ENCODE assay signal across 8 cellular contexts in the genomic region with DNA sequence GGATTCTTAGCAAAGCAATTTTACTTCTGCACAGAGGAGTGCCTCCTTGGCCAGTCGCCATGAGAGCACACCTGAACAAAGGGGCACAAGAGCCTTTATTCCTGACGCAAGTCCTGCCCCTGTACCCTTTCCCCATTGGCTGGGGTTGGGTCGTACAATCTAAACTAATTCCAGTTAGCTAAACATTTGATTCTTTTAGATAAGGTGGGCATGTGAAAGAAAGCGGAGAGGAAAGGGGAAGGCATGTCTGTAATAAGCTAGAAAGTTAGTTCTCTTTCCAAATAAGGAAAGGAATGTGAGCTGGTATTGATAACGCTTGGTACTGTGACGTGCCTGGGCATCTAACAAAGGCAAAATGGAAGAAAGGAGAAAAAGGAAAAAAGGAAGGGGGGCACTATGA. TPM values are rescaled to one million over a fixed set of nuclear protein-coding genes. Genes with fewer than 3 reads are reported as not detected.
DNase-seq lines count a peak whose midpoint lies in the region; ATAC-seq, FAIRE-seq and TF ChIP-seq lines count a peak whose summit lies in the region.
"Not testable (repeated sequence)": the region's sequence is repeated elsewhere in the genome, so short reads cannot be mapped to it uniquely, and the experiment has no call there.

No MANE protein-coding gene starts in this region.

- H3K4me1 Mint-ChIP-seq in Calu3 (ENCODE audit: low read depth, unreplicated experiment); activated T-helper 17 cell treated with anti-CD3 and anti-CD28 coated beads, Interleukin-2, amount 50 U/mL, for 72 hours; mesothelial cell of epicardium; stimulated activated effector memory CD8-positive, alpha-beta T cell treated with anti-CD3 and anti-CD28 coated beads, Interleukin-12 subunit alpha, Interleukin-12 subunit beta, amount 100 ng/mL, for 72 hours: not testable (repeated sequence)

- H4K8ac ChIP-seq in H1 (ENCODE audit: extremely low read depth, insufficient read depth, low read length) = not testable (repeated sequence)
- H4K8ac ChIP-seq in trophoblast cell (ENCODE audit: low read depth, low read length) = peak overlapping the region; percentile 38

- H4K5ac ChIP-seq in H1 (ENCODE audit: insufficient read length, low read depth, low read length) = not testable (repeated sequence)

- H3K4me3 Mint-ChIP-seq in Calu3 (ENCODE audit: low read depth, unreplicated experiment); activated T-helper 17 cell treated with anti-CD3 and anti-CD28 coated beads, Interleukin-2, amount 50 U/mL, for 72 hours; mesothelial cell of epicardium; stimulated activated effector memory CD8-positive, alpha-beta T cell treated with anti-CD3 and anti-CD28 coated beads, Interleukin-12 subunit alpha, Interleukin-12 subunit beta, amount 100 ng/mL, for 72 hours: not testable (repeated sequence)

- H3K27ac Mint-ChIP-seq in Calu3 (ENCODE audit: unreplicated experiment) = peak overlapping the region; percentile 65
- peak overlapping the region; percentile 67 for H3K27ac Mint-ChIP-seq in activated T-helper 17 cell treated with anti-CD3 and anti-CD28 coated beads, Interleukin-2, amount 50 U/mL, for 72 hours
- H3K27ac Mint-ChIP-seq in mesothelial cell of epicardium = peak overlapping the region; percentile 96
- H3K27ac Mint-ChIP-seq in stimulated activated effector memory CD8-positive, alpha-beta T cell treated with anti-CD3 and anti-CD28 coated beads, Interleukin-12 subunit alpha, Interleukin-12 subunit beta, amount 100 ng/mL, for 72 hours = peak overlapping the region; percentile 43

- not testable (repeated sequence) for H3K4me1 ChIP-seq in HUES48 (ENCODE audit: control insufficient read depth, insufficient read depth, low read length); H1 (replicated peaks in 1 of 4; ENCODE audit: control insufficient read depth in 3 of 4, insufficient read depth in 4 of 4, low read length in 3 of 4); cardiac muscle cell (ENCODE audit: low read depth); trophoblast cell (ENCODE audit: control insufficient read depth in 1 of 2, insufficient read depth in 2 of 2, low read length in 2 of 2)

- not testable (repeated sequence) for TF ChIP-seq RAD21 in H1 (IDR thresholded peaks at IDR 0.05 in 1 of 2, conservative IDR thresholded peaks at IDR 0.05 in 1 of 2; ENCODE audit: low read depth in 2 of 2, low read length in 2 of 2)

- not testable (repeated sequence) for H3K9me3 Mint-ChIP-seq in Calu3 (ENCODE audit: low read depth, unreplicated experiment); activated T-helper 17 cell treated with anti-CD3 and anti-CD28 coated beads, Interleukin-2, amount 50 U/mL, for 72 hours; mesothelial cell of epicardium; stimulated activated effector memory CD8-positive, alpha-beta T cell treated with anti-CD3 and anti-CD28 coated beads, Interleukin-12 subunit alpha, Interleukin-12 subunit beta, amount 100 ng/mL, for 72 hours

- FAIRE-seq in H1 (lab: Jason Lieb, UNC) = not testable (repeated sequence)

- not testable (repeated sequence) for H3K27me3 ChIP-seq in HUES48 (ENCODE audit: control insufficient read depth, insufficient read depth, low read length); H1 (replicated peaks in 1 of 4; ENCODE audit: control insufficient read depth in 3 of 4, extremely low read depth in 1 of 4, insufficient read depth in 3 of 4, low read length in 3 of 4); cardiac muscle cell; trophoblast cell (ENCODE audit: insufficient read depth, low read length)

- BruUV-seq in Calu3 (replicated peaks; lab: Mats Ljungman, UMichigan) = not testable (repeated sequence)

- not testable (repeated sequence) for H3K14ac ChIP-seq in H1 (ENCODE audit: insufficient read length); trophoblast cell (ENCODE audit: low read length)

- not testable (repeated sequence) for H3K9me3 ChIP-seq in HUES48 (ENCODE audit: control insufficient read depth, insufficient read depth, low read length); H1 (ENCODE audit: insufficient read depth in 2 of 2, low read depth in 1 of 2, low read length in 1 of 2); cardiac muscle cell (ENCODE audit: low read depth); trophoblast cell (ENCODE audit: insufficient read depth, low read depth, low read length)

- intact Hi-C loops in Calu3 (cut with micrococcal nuclease; ENCODE audit: unreplicated experiment) = not testable (repeated sequence)

- not testable (repeated sequence) for DNase-seq in Calu3; H1 (ENCODE audit: low read depth in 1 of 2, low spot score in 2 of 2); cardiac muscle cell (ENCODE audit: low read depth in 1 of 2, low spot score in 1 of 2); mesothelial cell of epicardium (ENCODE audit: low spot score in 2 of 2, unreplicated experiment in 2 of 2); trophoblast cell; stimulated activated effector memory CD8-positive, alpha-beta T cell treated with anti-CD3 and anti-CD28 coated beads, Interleukin-12 subunit alpha, Interleukin-12 subunit beta, amount 100 ng/mL, for 72 hours (ENCODE audit: low spot score in 2 of 2)

- not testable (repeated sequence) for H3K18ac ChIP-seq in H1 (ENCODE audit: extremely low read depth, low read length); trophoblast cell (ENCODE audit: low read length)

- POLR2A ChIA-PET in H1 (lab: Charles Lee; ENCODE audit: partially characterized antibody) = not testable (repeated sequence)

- not testable (repeated sequence) for H3K36me3 ChIP-seq in HUES48 (ENCODE audit: control insufficient read depth, insufficient read depth, low read length); H1 (ENCODE audit: control insufficient read depth in 2 of 4, insufficient read depth in 4 of 4, low read length in 3 of 4); cardiac muscle cell; trophoblast cell (ENCODE audit: control insufficient read depth in 1 of 2, insufficient read depth in 2 of 2, low read length in 2 of 2)

- H4K12ac ChIP-seq in trophoblast cell (ENCODE audit: low read depth, low read length) = not testable (repeated sequence)

- H4K20me1 ChIP-seq in H1 (replicated peaks in 1 of 2; ENCODE audit: control insufficient read depth in 1 of 2, insufficient read depth in 2 of 2, low read length in 2 of 2) = not testable (repeated sequence)

- not testable (repeated sequence) for H2AK5ac ChIP-seq in H1 (ENCODE audit: low read depth, low read length); trophoblast cell (ENCODE audit: low read length)

- not testable (repeated sequence) for H3K27me3 Mint-ChIP-seq in Calu3 (ENCODE audit: unreplicated experiment); activated T-helper 17 cell treated with anti-CD3 and anti-CD28 coated beads, Interleukin-2, amount 50 U/mL, for 72 hours; mesothelial cell of epicardium (ENCODE audit: low read depth)

- peak overlapping the region; percentile 51 for H3K27ac ChIP-seq in HUES48 (ENCODE audit: low read depth, low read length)
- H3K27ac ChIP-seq in H1 (ENCODE audit: low read depth, low read length); trophoblast cell (ENCODE audit: low read depth, low read length): not testable (repeated sequence)
- H3K27ac ChIP-seq in cardiac muscle cell = peak overlapping the region; percentile 95

- not testable (repeated sequence) for H2BK5ac ChIP-seq in H1 (ENCODE audit: low read depth, low read length); trophoblast cell (ENCODE audit: low read depth, low read length, poor library complexity)

- not testable (repeated sequence) for H2BK20ac ChIP-seq in H1 (ENCODE audit: low read length)

- TF ChIP-seq CTCF in Calu3 (IDR thresholded peaks at IDR 0.05; ENCODE audit: unreplicated experiment); H1 (IDR thresholded peaks at IDR 0.05; ENCODE audit: control extremely low read depth in 1 of 3, insufficient read depth in 1 of 3, low read depth in 1 of 3, low read length in 3 of 3); cardiac muscle cell (IDR thresholded peaks at IDR 0.05; ENCODE audit: low read depth, low read length); mesothelial cell of epicardium (IDR thresholded peaks at IDR 0.05; ENCODE audit: unreplicated experiment): not testable (repeated sequence)

- not testable (repeated sequence) for H3K79me1 ChIP-seq in H1 (ENCODE audit: low read depth, low read length); trophoblast cell (ENCODE audit: low read length)

- 73% methylated on average over 3 of the region's 6 CpGs; no CpG with 5 or more reads in 1 of the 2 experiments for WGBS in H1 (ENCODE audit: extremely low coverage in 1 of 2, insufficient coverage in 1 of 2, insufficient read length in 1 of 2, insufficient replicate concordance in 2 of 2, low coverage in 1 of 2, low lambda C conversion rate in 2 of 2, missing lambda C conversion rate in 1 of 2), 2 experiments
- WGBS in trophoblast cell (ENCODE audit: extremely low coverage, insufficient coverage, insufficient read length) = no CpG with 5 or more reads among the region's 6 CpGs

- H3K23me2 ChIP-seq in H1 (ENCODE audit: low read depth, low read length) = not testable (repeated sequence)

- H3K79me2 ChIP-seq in H1 (ENCODE audit: control insufficient read depth in 1 of 2, insufficient read depth in 2 of 2, low read length in 2 of 2); trophoblast cell (ENCODE audit: control insufficient read depth, insufficient read depth, low read length, poor library complexity): not testable (repeated sequence)

- H2AFZ ChIP-seq in H1 (ENCODE audit: low read length); trophoblast cell (ENCODE audit: insufficient read depth, low read length, poor library complexity): not testable (repeated sequence)

- not testable (repeated sequence) for H2BK12ac ChIP-seq in H1 (ENCODE audit: low read depth, low read length); trophoblast cell (ENCODE audit: low read length)

- H3K23ac ChIP-seq in H1 (ENCODE audit: insufficient read length); trophoblast cell (ENCODE audit: low read length): not testable (repeated sequence)

- ATAC-seq in activated T-helper 17 cell treated with anti-CD3 and anti-CD28 coated beads, Interleukin-2, amount 50 U/mL, for 72 hours (replicated peaks); stimulated activated effector memory CD8-positive, alpha-beta T cell treated with anti-CD3 and anti-CD28 coated beads, Interleukin-12 subunit alpha, Interleukin-12 subunit beta, amount 100 ng/mL, for 72 hours: not testable (repeated sequence)

- TF ChIP-seq POLR2A in H1 (IDR thresholded peaks at IDR 0.05; ENCODE audit: control extremely low read depth in 1 of 2, low read depth in 2 of 2, low read length in 2 of 2) = not testable (repeated sequence)

- H3K9ac ChIP-seq in HUES48 (ENCODE audit: low read depth, low read length); H1 (replicated peaks in 1 of 4; ENCODE audit: extremely low read depth in 1 of 4, low read depth in 3 of 4, low read length in 3 of 4); trophoblast cell (ENCODE audit: low read length): not testable (repeated sequence)

- not testable (repeated sequence) for H3K4me3 ChIP-seq in HUES48 (ENCODE audit: low read depth, low read length); H1 (ENCODE audit: extremely low read depth in 1 of 4, insufficient read depth in 2 of 4, low read depth in 3 of 4, low read length in 4 of 4); cardiac muscle cell; trophoblast cell (ENCODE audit: low read depth, low read length)

- CTCF ChIA-PET in Calu3 (lab: Charles Lee); H1 (lab: Charles Lee; ENCODE audit: partially characterized antibody): not testable (repeated sequence)

- H3K4me2 ChIP-seq in H1 (ENCODE audit: insufficient read depth in 1 of 2, low read depth in 2 of 2, low read length in 2 of 2); trophoblast cell (ENCODE audit: low read length): not testable (repeated sequence)

- H2BK15ac ChIP-seq in H1 (ENCODE audit: low read length) = not testable (repeated sequence)

- not testable (repeated sequence) for H2BK120ac ChIP-seq in H1 (replicated peaks; ENCODE audit: low read depth, low read length); trophoblast cell (ENCODE audit: insufficient read depth, low read length, poor library complexity)

- H3K56ac ChIP-seq in H1 (replicated peaks; ENCODE audit: insufficient read length, low read depth, low read length) = not testable (repeated sequence)

- TF ChIP-seq EP300 in H1 (IDR thresholded peaks at IDR 0.05; ENCODE audit: borderline replicate concordance in 1 of 2, low read depth in 2 of 2, low read length in 2 of 2) = not testable (repeated sequence)

- not testable (repeated sequence) for H3K4ac ChIP-seq in H1 (replicated peaks; ENCODE audit: insufficient read length, low read depth, low read length); trophoblast cell (ENCODE audit: low read depth, low read length)

- H3K36me3 Mint-ChIP-seq in Calu3 (ENCODE audit: insufficient read depth, unreplicated experiment); mesothelial cell of epicardium: not testable (repeated sequence)
- H3K36me3 Mint-ChIP-seq in activated T-helper 17 cell treated with anti-CD3 and anti-CD28 coated beads, Interleukin-2, amount 50 U/mL, for 72 hours (ENCODE audit: low read depth) = peaks cover 39% of the 10 kb centered on the region
- H3K36me3 Mint-ChIP-seq in stimulated activated effector memory CD8-positive, alpha-beta T cell treated with anti-CD3 and anti-CD28 coated beads, Interleukin-12 subunit alpha, Interleukin-12 subunit beta, amount 100 ng/mL, for 72 hours = peaks cover 33% of the 10 kb centered on the region

- not testable (repeated sequence) for H4K91ac ChIP-seq in H1 (replicated peaks; ENCODE audit: insufficient read length, low read length); trophoblast cell (ENCODE audit: low read depth, low read length)

RNA-seq across cellular contexts. Expression of a gene that starts 15.7 kb away (rescaled TPM):
- total RNA-seq in Calu3 (2022) (72.2 and 78.6 TPM in 2 replicates), cardiac muscle cell (92.6 and 96.2 TPM in 2 replicates), mesothelial cell of epicardium (52.0 to 59.1 TPM (median 55.4 TPM) in 3 replicates)
- 10 to 100 TPM; 32.0 to 86.0 TPM for total RNA-seq in activated T-helper 17 cell treated with anti-CD3 and anti-CD28 coated beads, Interleukin-2, amount 50 U/mL, for 72 hours
- 101 and 106 TPM in 2 replicates for total RNA-seq in H1 (2021; fragmentation: NEBNext Ultra II Directional; extraction: Animal tissue kit (Norgen Biotek cat#: 25700))
- polyA plus RNA-seq in H1 (2011; rRNA removed) (83.9 and 130 TPM in 2 replicates), cardiac muscle cell (140 and 150 TPM in 2 replicates)
- 118 TPM for polyA plus RNA-seq in H1 (2011; cell fraction: cytosol; rRNA removed)
- 28.9 TPM for polyA plus RNA-seq in H1 (2011; cell fraction: nucleus; rRNA removed)
- polyA plus RNA-seq in H1 (2012, experiment 1 of 2) = 102 to 127 TPM (median 108 TPM) in 4 replicates
- 75.9 TPM for polyA plus RNA-seq in H1 (2012, experiment 2 of 2)
- polyA plus RNA-seq in H1 (2013, experiment 1 of 2) = 101 TPM
- 106 TPM for polyA plus RNA-seq in H1 (2013, experiment 2 of 2)
- 61.1 and 78.1 TPM in 2 replicates for polyA minus RNA-seq in H1 (2011; rRNA and poly(A)+ RNA removed)
- polyA minus RNA-seq in H1 (2011; cell fraction: cytosol; rRNA and poly(A)+ RNA removed) = 47.1 TPM
- polyA minus RNA-seq in H1 (2011; cell fraction: nucleus; rRNA and poly(A)+ RNA removed) = 41.9 TPM
- 84.3 TPM in 2 replicates for polyA plus RNA-seq in trophoblast cell (2013)

Comparison
In these comparisons a context has a peak if more than half of its experiments do, and no peak if none do; other contexts are left out.
1. H3K27ac Mint-ChIP-seq: peak in every context shown above with its lines; median percentile 96 in mesothelial cell of epicardium; 67 in activated T-helper 17 cell treated with anti-CD3 and anti-CD28 coated beads, Interleukin-2, amount 50 U/mL, for 72 hours; 65 in Calu3; 43 in stimulated activated effector memory CD8-positive, alpha-beta T cell treated with anti-CD3 and anti-CD28 coated beads, Interleukin-12 subunit alpha, Interleukin-12 subunit beta, amount 100 ng/mL, for 72 hours.